20 cellular contexts compared by ENCODE assay signal in genomic region chr11:996681-997080, GRCh38. TPM values are rescaled to one million over a fixed set of nuclear protein-coding genes. Genes with fewer than 3 reads are reported as not detected.
A peak's percentile ranks its signal among the peaks of the same experiment; 100 is the strongest.
DNase-seq lines count a peak whose midpoint lies in the region; ATAC-seq, FAIRE-seq and TF ChIP-seq lines count a peak whose summit lies in the region.
"Had no signal": no experiment of that assay in that cellular context is flagged by ENCODE, and none has a peak within 500 bp of the region (broad histone marks: within the 10 kb centered on the region; RNA-seq: fewer than 3 reads in every experiment).

No MANE protein-coding gene starts in this region.

- CTCF ChIA-PET in CD8-positive, alpha-beta memory T cell (lab: Charles Lee), result no interaction called here
- CTCF ChIA-PET in GM12878 (lab: Yijun Ruan, JAX), result no interaction called here

- SMC1A ChIA-PET in GM12878 (lab: Charles Lee; ENCODE audit: uncharacterized antibody, unreplicated experiment), result no interaction called here

- no peak overlapping the region for H3K4me3 ChIP-seq in CD8-positive, alpha-beta memory T cell (ENCODE audit: low read length)
- no peak overlapping the region for H3K4me3 ChIP-seq in GM12878
- no peak overlapping the region for H3K4me3 ChIP-seq in tibial artery
- H3K4me3 ChIP-seq: dorsolateral prefrontal cortex, HAP-1, thoracic aorta had no signal

- H3K27ac Mint-ChIP-seq in CD8-positive, alpha-beta memory T cell, result peak overlapping the region in 6 of 8 donors; percentile 35 to 93 (median 74)
- H3K27ac Mint-ChIP-seq in nephron progenitor cell (peak overlapping the region; percentile 98), chondrocyte (ENCODE audit: unreplicated experiment) (no peak overlapping the region)

- no peak overlapping the region for H3K4me3 Mint-ChIP-seq in CD8-positive, alpha-beta memory T cell
- no peak overlapping the region for H3K4me3 Mint-ChIP-seq in nephron progenitor cell
- H3K4me3 Mint-ChIP-seq in chondrocyte (ENCODE audit: unreplicated experiment), result no peak overlapping the region

- TF ChIP-seq CTCF in GM12878 (IDR thresholded peaks at IDR 0.05 in 2 of 3, conservative IDR thresholded peaks at IDR 0.05 in 1 of 3; ENCODE audit: control insufficient read depth in 2 of 3, extremely low read depth in 1 of 3, insufficient read depth in 1 of 3, low read depth in 3 of 3, low read length in 3 of 3), result no peak
- TF ChIP-seq CTCF in nephron progenitor cell (IDR thresholded peaks at IDR 0.05), result no peak
- TF ChIP-seq CTCF in chondrocyte (IDR thresholded peaks at IDR 0.05), result no peak
- TF ChIP-seq CTCF in tibial artery (IDR thresholded peaks at IDR 0.05), result no peak

- H3K4me1 ChIP-seq in CD8-positive, alpha-beta memory T cell (ENCODE audit: insufficient read depth, low read length), result no peaks in the 10 kb centered on the region
- H3K4me1 ChIP-seq in GM12878 (ENCODE audit: control insufficient read depth, insufficient read depth, low read length), result peaks cover 19% of the 10 kb centered on the region
- H3K4me1 ChIP-seq in tibial artery, result no peaks in the 10 kb centered on the region
- H3K4me1 ChIP-seq: HAP-1 had no signal

- no peak for TF ChIP-seq RAD21 in GM12878 (IDR thresholded peaks at IDR 0.05; ENCODE audit: insufficient read depth, low read depth, low read length)

- DNase-seq in CD8-positive, alpha-beta memory T cell, result no peak
- DNase-seq in GM12878 (ENCODE audit: low read depth, low spot score) (no peak), nephron progenitor cell (no peak), chondrocyte (ENCODE audit: low spot score) (no peak), tibial artery (no peak)
- DNase-seq: activated CD4-positive, CD25-positive, alpha-beta regulatory T cell; activated gamma-delta T cell; AML-193; brain microvascular endothelial cell; NCI-H1417 treated with DMSO at 0.1 percent for 48 hours; NCI-H345; stimulated activated CD4-positive, alpha-beta T cell treated with anti-CD3 and anti-CD28 coated beads, Interleukin-4, amount 100 ng/mL, for 24 hours had no signal

- intact Hi-C loops in GM12878 (cut with micrococcal nuclease; ENCODE audit: unreplicated experiment), result no loop called here
- intact Hi-C loops in tibial artery (cut with DNase I; ENCODE audit: low total_unique reads), result no loop called here

- 0 out of 2 replicates have a peak overlapping the region, but pooled peaks have one; percentile 30 for H3K4me2 ChIP-seq in GM12878 (ENCODE audit: control insufficient read depth, insufficient read depth)

- H3K27me3 Mint-ChIP-seq in CD8-positive, alpha-beta memory T cell, result no peaks in the 10 kb centered on the region
- H3K27me3 Mint-ChIP-seq in nephron progenitor cell (ENCODE audit: low read depth, poor library complexity) (no peaks in the 10 kb centered on the region), chondrocyte (ENCODE audit: low read depth) (no peaks in the 10 kb centered on the region)

- no peak for FAIRE-seq in GM12878 (lab: Jason Lieb, UNC)
- FAIRE-seq: HTR-8/SVneo had no signal

- no peak overlapping the region for H2AFZ ChIP-seq in GM12878 (ENCODE audit: control insufficient read depth, low read depth, low read length)

- H3K79me2 ChIP-seq in GM12878 (ENCODE audit: control insufficient read depth, insufficient read depth, low read length), result no peaks in the 10 kb centered on the region

- H3K9me3 Mint-ChIP-seq in CD8-positive, alpha-beta memory T cell, result no peaks in the 10 kb centered on the region
- H3K9me3 Mint-ChIP-seq in nephron progenitor cell (no peaks in the 10 kb centered on the region), chondrocyte (ENCODE audit: low read depth) (no peaks in the 10 kb centered on the region)

- in situ Hi-C loops in GM12878 (cut with MboI), result no loop called here

- H3K36me3 ChIP-seq in CD8-positive, alpha-beta memory T cell (ENCODE audit: insufficient read depth, low read length), result peaks cover 19% of the 10 kb centered on the region
- H3K36me3 ChIP-seq in GM12878 (ENCODE audit: control insufficient read depth in 2 of 2, insufficient read depth in 2 of 2, low read length in 1 of 2) (peaks cover 7 to 20% of the 10 kb centered on the region in 2 experiments; a peak in 3 of 4 replicates), tibial artery (peaks cover 53 to 90% (median 72%) of the 10 kb centered on the region in 3 donors)

- peaks cover 11 to 63% (median 13%) of the 10 kb centered on the region in 3 donors for H3K36me3 Mint-ChIP-seq in CD8-positive, alpha-beta memory T cell
- peaks cover 28% of the 10 kb centered on the region for H3K36me3 Mint-ChIP-seq in nephron progenitor cell (ENCODE audit: low read depth)
- peaks cover 19% of the 10 kb centered on the region for H3K36me3 Mint-ChIP-seq in chondrocyte (ENCODE audit: low read depth)

- ATAC-seq in GM21529 (IDR thresholded peaks at IDR 0.05; ENCODE audit: unreplicated experiment) (peak; percentile 38), GM12878 (peak; percentile 78), HG02588 (IDR thresholded peaks at IDR 0.05; ENCODE audit: unreplicated experiment) (no peak)
- ATAC-seq: left lobe of liver had no signal

- no peak overlapping the region for H3K27ac ChIP-seq in CD8-positive, alpha-beta memory T cell (ENCODE audit: low read depth, low read length)
- H3K27ac ChIP-seq in GM12878 (ENCODE audit: control insufficient read depth, insufficient read depth) (peak overlapping the region; percentile 46), tibial artery (no peak overlapping the region)
- H3K27ac ChIP-seq: brain microvascular endothelial cell, thoracic aorta had no signal

- H4K20me1 ChIP-seq in GM12878 (ENCODE audit: control insufficient read depth, insufficient read depth), result no peaks in the 10 kb centered on the region

- no TSS peak for BruUV-seq in GM12878 (replicated peaks; lab: Mats Ljungman, UMichigan)

- POLR2A ChIA-PET in CD8-positive, alpha-beta memory T cell (lab: Charles Lee), result no interaction called here
- POLR2A ChIA-PET in GM12878 (lab: Charles Lee), result interaction anchor here (0.5 kb wide), 2 partner anchors 69 to 140 kb away, joined by 4 to 7 read pairs; no protein-coding TSS in a partner anchor

- H3K27me3 ChIP-seq in CD8-positive, alpha-beta memory T cell (ENCODE audit: insufficient read depth, low read length, poor library complexity, severe bottlenecking), result no peaks in the 10 kb centered on the region
- no peaks in the 10 kb centered on the region for H3K27me3 ChIP-seq in GM12878 (replicated peaks in 1 of 2; ENCODE audit: control insufficient read depth in 2 of 2, insufficient read depth in 2 of 2, low read length in 1 of 2)
- H3K27me3 ChIP-seq in tibial artery, result no peaks in the 10 kb centered on the region
- H3K27me3 ChIP-seq: brain microvascular endothelial cell, dorsolateral prefrontal cortex had no signal

- TF ChIP-seq EP300 in GM12878 (IDR thresholded peaks at IDR 0.05; ENCODE audit: borderline replicate concordance in 1 of 2, control insufficient read depth in 1 of 2, low read depth in 2 of 2, low read length in 2 of 2), result no peak

- no peak overlapping the region for H3K9ac ChIP-seq in GM12878 (ENCODE audit: control insufficient read depth, insufficient read depth, low read length)

- no peak for TF ChIP-seq POLR2A in GM12878 (IDR thresholded peaks at IDR 0.05; ENCODE audit: low read depth, low read length)

- 39% methylated on average over 10 of the region's 10 CpGs for WGBS in GM12878 (ENCODE audit: insufficient coverage, insufficient replicate concordance, low lambda C conversion rate, missing lambda C conversion rate)

- peaks cover 10 to 13% (median 13%) of the 10 kb centered on the region in 3 donors for H3K4me1 Mint-ChIP-seq in CD8-positive, alpha-beta memory T cell
- H3K4me1 Mint-ChIP-seq in nephron progenitor cell, result peaks cover 49% of the 10 kb centered on the region
- H3K4me1 Mint-ChIP-seq in chondrocyte (ENCODE audit: low read depth), result peaks cover 6% of the 10 kb centered on the region

- RAD21 ChIA-PET in GM12878 (lab: Charles Lee; ENCODE audit: unreplicated experiment), result no interaction called here

- no peaks in the 10 kb centered on the region for H3K9me3 ChIP-seq in CD8-positive, alpha-beta memory T cell (ENCODE audit: low read length)
- H3K9me3 ChIP-seq in GM12878 (replicated peaks; ENCODE audit: control insufficient read depth, insufficient read depth, low read length), result no peaks in the 10 kb centered on the region
- no peaks in the 10 kb centered on the region for H3K9me3 ChIP-seq in tibial artery
- H3K9me3 ChIP-seq: HAP-1, thoracic aorta had no signal

TF ChIP-seq in GM12878, 131 proteins besides CTCF, POLR2A, EP300 and RAD21 (continues in another document):
- no peak for TF ChIP-seq ATF3 (IDR thresholded peaks at IDR 0.05; ENCODE audit: borderline replicate concordance, extremely low read depth, low read depth, low read length)
- TF ChIP-seq SUPT20H (IDR thresholded peaks at IDR 0.05; ENCODE audit: borderline replicate concordance, control insufficient read depth, low read depth, low read length), result no peak
- 0 out of 2 replicates have a peak, but pooled peaks have one; percentile 39 for TF ChIP-seq GATAD2B (conservative IDR thresholded peaks at IDR 0.05; ENCODE audit: low read depth)
- TF ChIP-seq LARP7 (IDR thresholded peaks at IDR 0.05), result no peak
- TF ChIP-seq POU2F2 (IDR thresholded peaks at IDR 0.05; ENCODE audit: borderline replicate concordance, low read depth, low read length), result no peak

RNA-seq across cellular contexts. Expression of gene MUC6, which starts 39.8 kb away (rescaled TPM):
- total RNA-seq in CD8-positive, alpha-beta memory T cell, result not detected
- not detected for polyA plus RNA-seq in CD8-positive, alpha-beta memory T cell
- not detected in 2 replicates for total RNA-seq in GM12878 (2013; cell fraction: nucleolus; rRNA removed)
- total RNA-seq in GM12878 (2014; rRNA removed), result not detected in 2 replicates
- total RNA-seq in GM12878 (2014; rRNA removed; fragmentation: Illumina TruSeq; extraction: Trizol), result not detected in 2 replicates
- total RNA-seq in GM12878 (2021), result 0.03 and 0.19 TPM in 2 replicates
- polyA plus RNA-seq in GM12878 (2011; ENCODE audit: low read depth), result 0.20 TPM
- not detected in 2 replicates for polyA plus RNA-seq in GM12878 (2011; rRNA removed)
- polyA plus RNA-seq in GM12878 (2011; cell fraction: cytosol; rRNA removed), result not detected in 2 replicates
- not detected in 2 replicates for polyA plus RNA-seq in GM12878 (2011; cell fraction: nucleus; rRNA removed)
- polyA plus RNA-seq in GM12878 (2012), result 0.13 and 0.53 TPM in 2 replicates
- not detected in 2 replicates for polyA plus RNA-seq in GM12878 (2014; fragmentation: Illumina TruSeq; extraction: Trizol)
- polyA plus RNA-seq in GM12878 (2014; fragmentation: Nextera tagmentation; extraction: Ambion mirVana), result not detected
- 0.03 TPM in 1 of 2 replicates, not detected in the other for polyA plus RNA-seq in GM12878 (2014; rRNA removed)
- not detected for polyA plus RNA-seq in GM12878 (2016; fragmentation: Nextera tagmentation; extraction: Ambion mirVana)
- not detected in 2 replicates for polyA minus RNA-seq in GM12878 (2011; rRNA and poly(A)+ RNA removed)
- not detected in 2 replicates for polyA minus RNA-seq in GM12878 (2011; cell fraction: cytosol; rRNA and poly(A)+ RNA removed)
- polyA minus RNA-seq in GM12878 (2011; cell fraction: nucleus; rRNA and poly(A)+ RNA removed), result 0.10 TPM in 1 of 2 replicates, not detected in the other
- not detected in 3 replicates for total RNA-seq in chondrocyte
- total RNA-seq: dorsolateral prefrontal cortex, skeletal muscle tissue had no signal
